In genomic region chr20:31712112-31712553, GRCh38 we compare ENCODE assay signal across 8 cellular contexts. TPM values are rescaled to one million over a fixed set of nuclear protein-coding genes. Genes with fewer than 3 reads are reported as not detected.
DNase-seq lines count a peak whose midpoint lies in the region; ATAC-seq, FAIRE-seq and TF ChIP-seq lines count a peak whose summit lies in the region.

No MANE protein-coding gene starts in this region.

- POLR2A ChIA-PET in HEK293 (lab: Yijun Ruan, JAX): interaction anchor here (0.7 to 2.7 kb wide), 4 partner anchors 11 to 48 kb away, joined by 3 to 18 read pairs (median 5); partner anchors contain the start of gene BCL2L1

- FAIRE-seq in RCC 7860 (lab: Jason Lieb, UNC): no peak

- TF ChIP-seq EP300 in gastroesophageal sphincter (IDR thresholded peaks at IDR 0.05): no peak

- TF ChIP-seq CTCF in HEK293 (tag by site-specific recombination; IDR thresholded peaks at IDR 0.05): no peak
- no peak for TF ChIP-seq CTCF in gastroesophageal sphincter (IDR thresholded peaks at IDR 0.05)

- TF ChIP-seq POLR2A in gastroesophageal sphincter (IDR thresholded peaks at IDR 0.05): no peak

- CTCF ChIA-PET in HEK293 (lab: Yijun Ruan, JAX): interaction anchor here (0.6 to 4.1 kb wide), 3 partner anchors 11 to 49 kb away, joined by 3 to 33 read pairs (median 4); partner anchors contain the start of gene BCL2L1

- peak; percentile 29 for ATAC-seq in gastroesophageal sphincter
- ATAC-seq in HG02678 (IDR thresholded peaks at IDR 0.05; ENCODE audit: unreplicated experiment): no peak
- no peak for ATAC-seq in GM21528 (IDR thresholded peaks at IDR 0.05; ENCODE audit: low FRiP score, unreplicated experiment)
- no peak for ATAC-seq in HG03442 (IDR thresholded peaks at IDR 0.05; ENCODE audit: unreplicated experiment)

- H3K27ac ChIP-seq in HEK293 (ENCODE audit: extremely low read depth, low read depth, low read length) (no peak overlapping the region), gastroesophageal sphincter (peak overlapping the region; percentile 93 to 100 (median 96))

- 34 to 52% methylated on average over 4 to 5 of the region's 5 CpGs for WGBS in gastroesophageal sphincter (ENCODE audit: low coverage in 1 of 2), 2 donors

- DNase-seq in RCC 7860 (ENCODE audit: low spot score) (peak; percentile 7), T1000 (lab: John Stamatoyannopoulos, UW) (no peak)

- no peak overlapping the region for H3K4me3 ChIP-seq in HEK293 (ENCODE audit: low read depth, low read length)
- peak overlapping the region in 1 of 2 donors; percentile 38 for H3K4me3 ChIP-seq in gastroesophageal sphincter
- H3K4me3 ChIP-seq in skeletal muscle satellite cell (ENCODE audit: low read length): peak overlapping the region; percentile 60

- peak overlapping the region; percentile 82 for H3K4me2 ChIP-seq in skeletal muscle satellite cell (ENCODE audit: low read length)

- peak overlapping the region; percentile 88 for H3K9ac ChIP-seq in skeletal muscle satellite cell (ENCODE audit: low read depth, low read length)

- H3K36me3 ChIP-seq in HEK293 (ENCODE audit: control insufficient read depth in 2 of 2, insufficient read depth in 1 of 2, low read length in 2 of 2) (peaks cover 0 to 37% of the 10 kb centered on the region in 2 experiments; a peak in 2 of 3 replicates), gastroesophageal sphincter (peaks cover 0 to 33% of the 10 kb centered on the region in 2 donors), skeletal muscle satellite cell (ENCODE audit: insufficient read depth, low read length) (peaks cover 79% of the 10 kb centered on the region)

- H3K4me1 ChIP-seq in HEK293 (ENCODE audit: control insufficient read depth, insufficient read depth, low read length) (peaks cover 13% of the 10 kb centered on the region; the same call in 1 of the 2 replicates), gastroesophageal sphincter (peaks cover 33 to 95% (median 72%) of the 10 kb centered on the region in 3 donors), skeletal muscle satellite cell (ENCODE audit: control insufficient read depth, insufficient read depth, low read length) (peaks cover 75% of the 10 kb centered on the region)

- H3K27me3 ChIP-seq in gastroesophageal sphincter (no peaks in the 10 kb centered on the region), skeletal muscle satellite cell (ENCODE audit: control insufficient read depth, insufficient read depth, low read length) (no peaks in the 10 kb centered on the region)

- H3K9me3 ChIP-seq in HEK293 (ENCODE audit: control insufficient read depth, insufficient read depth, low read depth, low read length): no peaks in the 10 kb centered on the region
- H3K9me3 ChIP-seq in gastroesophageal sphincter: no peaks in the 10 kb centered on the region
- H3K9me3 ChIP-seq in skeletal muscle satellite cell (replicated peaks; ENCODE audit: low read length): no peaks in the 10 kb centered on the region

TF ChIP-seq in HEK293, 187 proteins besides CTCF, POLR2A, EP300 and RAD21 (continues in another document):
- no peak for TF ChIP-seq ZNF155 (tag by site-specific recombination; IDR thresholded peaks at IDR 0.05)
- TF ChIP-seq ZNF792 (tag by site-specific recombination; IDR thresholded peaks at IDR 0.05): no peak
- TF ChIP-seq KLF9 (tag by site-specific recombination; IDR thresholded peaks at IDR 0.05; ENCODE audit: low read depth): no peak
- TF ChIP-seq ZNF629 (tag by site-specific recombination; IDR thresholded peaks at IDR 0.05): 0 out of 2 replicates have a peak, but pooled peaks have one; percentile 34
- no peak for TF ChIP-seq ZNF510 (tag by site-specific recombination; IDR thresholded peaks at IDR 0.05; ENCODE audit: insufficient replicate concordance)
- no peak for TF ChIP-seq ZNF549 (tag by site-specific recombination; IDR thresholded peaks at IDR 0.05)
- TF ChIP-seq BCL11B (tag by site-specific recombination; IDR thresholded peaks at IDR 0.05; ENCODE audit: low read depth): no peak
- TF ChIP-seq ZNF654 (tag by site-specific recombination; IDR thresholded peaks at IDR 0.05; ENCODE audit: low read depth): no peak
- no peak for TF ChIP-seq ZSCAN18 (tag by site-specific recombination; IDR thresholded peaks at IDR 0.05)
- TF ChIP-seq ZBTB11 (tag by site-specific recombination; conservative IDR thresholded peaks at IDR 0.05; ENCODE audit: low read depth): no peak
- no peak for TF ChIP-seq ZNF175 (tag by site-specific recombination; IDR thresholded peaks at IDR 0.05)
- TF ChIP-seq ZNF530 (tag by site-specific recombination; IDR thresholded peaks at IDR 0.05; ENCODE audit: low read depth): no peak
- TF ChIP-seq ZFP69B (tag by site-specific recombination; IDR thresholded peaks at IDR 0.05): peak; percentile 58; the same call in 1 of the 2 replicates
- no peak for TF ChIP-seq ZNF664 (tag by site-specific recombination; IDR thresholded peaks at IDR 0.05)
- TF ChIP-seq, protein P1, sequence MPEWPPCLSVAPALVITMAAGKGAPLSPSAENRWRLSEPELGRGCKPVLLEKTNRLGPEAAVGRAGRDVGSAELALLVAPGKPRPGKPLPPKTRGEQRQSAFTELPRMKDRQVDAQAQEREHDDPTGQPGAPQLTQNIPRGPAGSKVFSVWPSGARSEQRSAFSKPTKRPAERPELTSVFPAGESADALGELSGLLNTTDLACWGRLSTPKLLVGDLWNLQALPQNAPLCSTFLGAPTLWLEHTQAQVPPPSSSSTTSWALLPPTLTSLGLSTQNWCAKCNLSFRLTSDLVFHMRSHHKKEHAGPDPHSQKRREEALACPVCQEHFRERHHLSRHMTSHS (tag by site-specific recombination; IDR thresholded peaks at IDR 0.05): no peak
- no peak for TF ChIP-seq ZNF184 (tag by site-specific recombination; IDR thresholded peaks at IDR 0.05)
- TF ChIP-seq, protein P2, sequence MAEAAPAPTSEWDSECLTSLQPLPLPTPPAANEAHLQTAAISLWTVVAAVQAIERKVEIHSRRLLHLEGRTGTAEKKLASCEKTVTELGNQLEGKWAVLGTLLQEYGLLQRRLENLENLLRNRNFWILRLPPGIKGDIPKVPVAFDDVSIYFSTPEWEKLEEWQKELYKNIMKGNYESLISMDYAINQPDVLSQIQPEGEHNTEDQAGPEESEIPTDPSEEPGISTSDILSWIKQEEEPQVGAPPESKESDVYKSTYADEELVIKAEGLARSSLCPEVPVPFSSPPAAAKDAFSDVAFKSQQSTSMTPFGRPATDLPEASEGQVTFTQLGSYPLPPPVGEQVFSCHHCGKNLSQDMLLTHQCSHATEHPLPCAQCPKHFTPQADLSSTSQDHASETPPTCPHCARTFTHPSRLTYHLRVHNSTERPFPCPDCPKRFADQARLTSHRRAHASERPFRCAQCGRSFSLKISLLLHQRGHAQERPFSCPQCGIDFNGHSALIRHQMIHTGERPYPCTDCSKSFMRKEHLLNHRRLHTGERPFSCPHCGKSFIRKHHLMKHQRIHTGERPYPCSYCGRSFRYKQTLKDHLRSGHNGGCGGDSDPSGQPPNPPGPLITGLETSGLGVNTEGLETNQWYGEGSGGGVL (tag by site-specific recombination; IDR thresholded peaks at IDR 0.05): 0 out of 2 replicates have a peak, but pooled peaks have one; percentile 17
- no peak for TF ChIP-seq TRIM28 (IDR thresholded peaks at IDR 0.05; ENCODE audit: borderline replicate concordance, low read length)
- TF ChIP-seq ZNF221 (tag by site-specific recombination; IDR thresholded peaks at IDR 0.05; ENCODE audit: borderline replicate concordance): no peak

RNA-seq across cellular contexts. Expression of gene BCL2L1, which starts 10.5 kb away (rescaled TPM):
- total RNA-seq in gastroesophageal sphincter: 100 to 1,000 TPM in 3 of 4 donors, 10 to 100 TPM in 1; 71.9 to 171 (median 135) TPM
- 158 and 187 TPM in 2 replicates for total RNA-seq in skeletal muscle satellite cell (2012; rRNA removed)

RNA-seq across cellular contexts. Expression of gene TPX2, which starts 27.0 kb away (rescaled TPM):
- total RNA-seq in gastroesophageal sphincter: 1 to 10 TPM in 1 of 4 donors, under 1 TPM in 3; 0.13 to 1.4 (median 0.74) TPM
- total RNA-seq in skeletal muscle satellite cell (2012; rRNA removed): 45.4 and 60.7 TPM in 2 replicates
